9 cellular contexts compared by ENCODE assay signal in the genomic region with DNA sequence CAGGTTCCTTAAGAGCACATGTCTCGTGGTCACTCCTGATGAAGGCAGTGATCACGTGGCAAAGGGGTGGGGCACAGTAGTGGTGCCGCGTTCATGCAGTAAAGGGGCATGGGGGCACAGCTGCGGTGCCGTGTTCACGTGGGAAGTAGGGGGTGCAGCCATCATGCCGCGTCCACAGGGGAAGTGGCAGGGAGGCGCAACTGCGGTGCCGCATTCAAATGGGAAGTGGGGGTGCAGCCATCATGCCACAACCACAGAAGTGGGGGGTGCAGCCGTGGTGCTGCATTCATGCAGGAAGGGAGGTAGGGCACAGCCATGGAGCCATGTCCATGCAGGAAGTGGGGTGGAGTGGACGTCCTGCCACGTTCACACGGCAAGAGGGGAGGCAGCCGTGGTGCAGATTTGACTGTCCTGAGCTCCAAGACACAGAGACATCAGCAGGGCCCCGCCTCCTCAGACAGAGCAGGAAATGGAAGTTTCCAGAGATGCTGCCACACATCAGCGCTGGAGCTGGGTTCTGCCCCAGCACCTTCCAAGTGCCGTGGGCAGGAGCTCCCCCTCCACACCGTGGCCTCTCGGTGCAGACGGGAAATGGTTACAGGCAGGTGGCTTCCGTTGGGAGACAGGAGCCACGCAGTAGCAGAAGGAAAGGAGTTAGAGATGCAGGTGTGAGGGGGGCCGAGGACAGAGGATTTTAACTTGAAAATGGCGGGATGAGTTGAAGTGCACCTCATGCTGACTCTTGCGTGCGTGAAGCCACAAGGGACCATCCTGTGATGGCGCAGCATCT.
A peak's percentile ranks its signal among the peaks of the same experiment; 100 is the strongest.
DNase-seq lines count a peak whose midpoint lies in the region; ATAC-seq, FAIRE-seq and TF ChIP-seq lines count a peak whose summit lies in the region.
"Had no signal": no experiment of that assay in that cellular context is flagged by ENCODE, and none has a peak within 500 bp of the region (broad histone marks: within the 10 kb centered on the region; RNA-seq: fewer than 3 reads in every experiment).

No MANE protein-coding gene starts in this region.

- ATAC-seq in GM19455 (IDR thresholded peaks at IDR 0.05; ENCODE audit: unreplicated experiment), result peak; percentile 31
- ATAC-seq in HG02840 (IDR thresholded peaks at IDR 0.05; ENCODE audit: low FRiP score, unreplicated experiment), result no peak

- H3K4me1 ChIP-seq in H1 (replicated peaks in 1 of 4; ENCODE audit: control insufficient read depth in 3 of 4, insufficient read depth in 4 of 4, low read length in 3 of 4) (no peaks in the 10 kb centered on the region), tibial nerve (peaks cover 0 to 48% (median 18%) of the 10 kb centered on the region in 4 donors)

- no peak overlapping the region for H2BK5ac ChIP-seq in H1 (ENCODE audit: low read depth, low read length)

- no peak overlapping the region for H2AFZ ChIP-seq in H1 (ENCODE audit: low read length)

- no peak for TF ChIP-seq RAD21 in H1 (IDR thresholded peaks at IDR 0.05 in 1 of 2, conservative IDR thresholded peaks at IDR 0.05 in 1 of 2; ENCODE audit: low read depth in 2 of 2, low read length in 2 of 2)

- POLR2A ChIA-PET in H1 (lab: Charles Lee; ENCODE audit: partially characterized antibody), result no interaction called here

- H3K14ac ChIP-seq in H1 (ENCODE audit: insufficient read length), result no peak overlapping the region

- H3K79me2 ChIP-seq in H1 (ENCODE audit: control insufficient read depth in 1 of 2, insufficient read depth in 2 of 2, low read length in 2 of 2), result peaks cover 0 to 3% of the 10 kb centered on the region in 2 experiments; a peak in 1 of 4 replicates

- CTCF ChIA-PET in H1 (lab: Charles Lee; ENCODE audit: partially characterized antibody), result interaction anchor here (0.5 to 1.5 kb wide), 5 partner anchors 14 to 130 kb away, joined by 3 to 5 read pairs (median 3); no protein-coding TSS in a partner anchor
- CTCF ChIA-PET in Calu3 (lab: Charles Lee), result interaction anchor here (0.7 kb wide), 1 partner anchor 45 kb away, joined by 3 read pairs; no protein-coding TSS in a partner anchor

- no peak overlapping the region for H2AK5ac ChIP-seq in H1 (ENCODE audit: low read depth, low read length)

- DNase-seq in activated CD4-positive, alpha-beta T cell treated with anti-CD3 and anti-CD28 coated beads for 24 hours (ENCODE audit: low read depth in 2 of 2), result peak; percentile 7 to 21
- peak in 1 of 2 experiments; percentile 35 for DNase-seq in H1 (ENCODE audit: low read depth in 1 of 2, low spot score in 2 of 2)
- DNase-seq in stimulated activated CD4-positive, alpha-beta T cell treated with anti-CD3 and anti-CD28 coated beads, TNF-alpha, amount 100 ng/mL, for 4 hours (ENCODE audit: low read depth in 3 of 3), result peak in 2 of 3 experiments; percentile 15 to 22
- DNase-seq in Calu3, result no peak
- no peak for DNase-seq in tibial nerve (ENCODE audit: low spot score in 2 of 2)
- DNase-seq in NCI-H1930 (lab: John Stamatoyannopoulos, UW), result no peak
- DNase-seq: NCI-H2081 treated with DMSO at 0.1 percent for 48 hours had no signal

- intact Hi-C loops in Calu3 (cut with micrococcal nuclease; ENCODE audit: unreplicated experiment), result no loop called here

- no peak overlapping the region for H3K56ac ChIP-seq in H1 (replicated peaks; ENCODE audit: insufficient read length, low read depth, low read length)

- no TSS peak for BruUV-seq in Calu3 (replicated peaks; lab: Mats Ljungman, UMichigan)

- no peak overlapping the region for H3K4ac ChIP-seq in H1 (replicated peaks; ENCODE audit: insufficient read length, low read depth, low read length)

- H3K27me3 Mint-ChIP-seq in Calu3 (ENCODE audit: unreplicated experiment), result no peaks in the 10 kb centered on the region

- no peaks in the 10 kb centered on the region for H3K4me1 Mint-ChIP-seq in Calu3 (ENCODE audit: low read depth, unreplicated experiment)

- H2BK20ac ChIP-seq in H1 (ENCODE audit: low read length), result no peak overlapping the region

- H3K27ac ChIP-seq in H1 (ENCODE audit: low read depth, low read length) (no peak overlapping the region), tibial nerve (no peak overlapping the region)

- H2BK120ac ChIP-seq in H1 (replicated peaks; ENCODE audit: low read depth, low read length), result no peak overlapping the region

- H3K4me3 ChIP-seq in H1 (ENCODE audit: extremely low read depth in 1 of 4, insufficient read depth in 2 of 4, low read depth in 3 of 4, low read length in 4 of 4) (no peak overlapping the region), tibial nerve (no peak overlapping the region)

- H2BK15ac ChIP-seq in H1 (ENCODE audit: low read length), result no peak overlapping the region

- no peak overlapping the region for H3K4me2 ChIP-seq in H1 (ENCODE audit: insufficient read depth in 1 of 2, low read depth in 2 of 2, low read length in 2 of 2)

- H3K9me3 ChIP-seq in H1 (ENCODE audit: insufficient read depth in 2 of 2, low read depth in 1 of 2, low read length in 1 of 2) (no peaks in the 10 kb centered on the region), tibial nerve (no peaks in the 10 kb centered on the region)

- no peak overlapping the region for H4K91ac ChIP-seq in H1 (replicated peaks; ENCODE audit: insufficient read length, low read length)

- no peaks in the 10 kb centered on the region for H3K9me3 Mint-ChIP-seq in Calu3 (ENCODE audit: low read depth, unreplicated experiment)

- no peak overlapping the region for H3K4me3 Mint-ChIP-seq in Calu3 (ENCODE audit: low read depth, unreplicated experiment)

- H3K9ac ChIP-seq in H1 (replicated peaks in 1 of 4; ENCODE audit: extremely low read depth in 1 of 4, low read depth in 3 of 4, low read length in 3 of 4), result no peak overlapping the region

- H4K20me1 ChIP-seq in H1 (replicated peaks in 1 of 2; ENCODE audit: control insufficient read depth in 1 of 2, insufficient read depth in 2 of 2, low read length in 2 of 2), result peaks cover 5% of the 10 kb centered on the region in 2 experiments

- H3K23ac ChIP-seq in H1 (ENCODE audit: insufficient read length), result no peak overlapping the region

- TF ChIP-seq EP300 in H1 (IDR thresholded peaks at IDR 0.05; ENCODE audit: borderline replicate concordance in 1 of 2, low read depth in 2 of 2, low read length in 2 of 2) (no peak), tibial nerve (IDR thresholded peaks at IDR 0.05) (no peak)

- H4K5ac ChIP-seq in H1 (ENCODE audit: insufficient read length, low read depth, low read length), result no peak overlapping the region

- H3K27ac Mint-ChIP-seq in Calu3 (ENCODE audit: unreplicated experiment), result no peak overlapping the region

- H3K27me3 ChIP-seq in H1 (replicated peaks in 1 of 4; ENCODE audit: control insufficient read depth in 3 of 4, extremely low read depth in 1 of 4, insufficient read depth in 3 of 4, low read length in 3 of 4) (no peaks in the 10 kb centered on the region), tibial nerve (no peaks in the 10 kb centered on the region)

- no peak overlapping the region; the same call in 1 of the 2 replicates for H2BK12ac ChIP-seq in H1 (ENCODE audit: low read depth, low read length)

- H3K23me2 ChIP-seq in H1 (ENCODE audit: low read depth, low read length), result no peaks in the 10 kb centered on the region

- H3K79me1 ChIP-seq in H1 (ENCODE audit: low read depth, low read length), result peaks cover 13% of the 10 kb centered on the region

- TF ChIP-seq POLR2A in H1 (IDR thresholded peaks at IDR 0.05; ENCODE audit: control extremely low read depth in 1 of 2, low read depth in 2 of 2, low read length in 2 of 2) (no peak), tibial nerve (IDR thresholded peaks at IDR 0.05) (no peak)

- peaks cover 8% of the 10 kb centered on the region for H3K36me3 Mint-ChIP-seq in Calu3 (ENCODE audit: insufficient read depth, unreplicated experiment)

- 0 out of 2 replicates have a peak overlapping the region, but pooled peaks have one; percentile 30 for H4K8ac ChIP-seq in H1 (ENCODE audit: extremely low read depth, insufficient read depth, low read length)

- TF ChIP-seq CTCF in H1 (IDR thresholded peaks at IDR 0.05; ENCODE audit: control extremely low read depth in 1 of 3, insufficient read depth in 1 of 3, low read depth in 1 of 3, low read length in 3 of 3), result no peak
- no peak for TF ChIP-seq CTCF in Calu3 (IDR thresholded peaks at IDR 0.05; ENCODE audit: unreplicated experiment)
- no peak for TF ChIP-seq CTCF in tibial nerve (IDR thresholded peaks at IDR 0.05)

- WGBS in H1 (ENCODE audit: extremely low coverage in 1 of 2, insufficient coverage in 1 of 2, insufficient read length in 1 of 2, insufficient replicate concordance in 2 of 2, low coverage in 1 of 2, low lambda C conversion rate in 2 of 2, missing lambda C conversion rate in 1 of 2), 2 experiments, result 91% methylated on average over 30 of the region's 30 CpGs; no CpG with 5 or more reads in 1 of the 2 experiments
- 80 to 82% methylated on average over 30 of the region's 30 CpGs for WGBS in tibial nerve, 2 donors

- no peak for FAIRE-seq in H1 (lab: Jason Lieb, UNC)

- H3K18ac ChIP-seq in H1 (ENCODE audit: extremely low read depth, low read length), result no peak overlapping the region

- H3K36me3 ChIP-seq in H1 (ENCODE audit: control insufficient read depth in 2 of 4, insufficient read depth in 4 of 4, low read length in 3 of 4) (peaks cover 0 to 10% (median 6%) of the 10 kb centered on the region in 4 experiments; a peak in 4 of 8 replicates), tibial nerve (peaks cover 0 to 29% (median 0%) of the 10 kb centered on the region in 3 donors)

TF ChIP-seq in H1, 55 proteins besides CTCF, POLR2A, EP300 and RAD21:
- no peak for TF ChIP-seq SIN3A (conservative IDR thresholded peaks at IDR 0.05 in 1 of 2, IDR thresholded peaks at IDR 0.05 in 1 of 2; ENCODE audit: low read depth in 1 of 2, low read length in 2 of 2)
- TF ChIP-seq, protein P1, sequence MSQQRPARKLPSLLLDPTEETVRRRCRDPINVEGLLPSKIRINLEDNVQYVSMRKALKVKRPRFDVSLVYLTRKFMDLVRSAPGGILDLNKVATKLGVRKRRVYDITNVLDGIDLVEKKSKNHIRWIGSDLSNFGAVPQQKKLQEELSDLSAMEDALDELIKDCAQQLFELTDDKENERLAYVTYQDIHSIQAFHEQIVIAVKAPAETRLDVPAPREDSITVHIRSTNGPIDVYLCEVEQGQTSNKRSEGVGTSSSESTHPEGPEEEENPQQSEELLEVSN (IDR thresholded peaks at IDR 0.05), result 0 out of 2 replicates have a peak, but pooled peaks have one; percentile 22

Comparison
In these comparisons a context has a peak if more than half of its experiments do, and no peak if none do; other contexts are left out.
1. DNase-seq: peak in activated CD4-positive, alpha-beta T cell treated with anti-CD3 and anti-CD28 coated beads for 24 hours (2 of 2) and stimulated activated CD4-positive, alpha-beta T cell treated with anti-CD3 and anti-CD28 coated beads, TNF-alpha, amount 100 ng/mL, for 4 hours (2 of 3); none in Calu3 (single experiment), tibial nerve (0 of 2) and NCI-H1930 (0 of 2).